Comparison of ENCODE assay signal across 16 cellular contexts in the genomic region with DNA sequence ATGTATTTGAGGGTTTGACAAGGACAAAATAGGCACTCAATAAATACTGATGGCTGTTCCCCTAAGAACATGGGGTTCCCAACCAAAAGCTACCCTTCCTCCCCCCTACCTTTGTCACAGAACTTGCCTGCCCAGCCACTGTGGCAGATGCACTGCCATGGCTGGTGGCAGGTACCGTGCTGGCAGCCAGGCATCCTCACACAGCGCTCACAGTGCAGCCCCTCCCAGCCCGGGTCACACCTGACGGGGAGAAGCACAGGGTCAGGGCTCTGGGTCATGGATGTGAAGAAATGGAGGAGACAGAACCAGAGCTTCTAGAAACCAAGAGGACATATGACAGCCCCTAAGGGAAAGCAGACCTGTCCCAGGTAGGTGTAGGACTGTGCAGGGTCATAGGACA. TPM values are rescaled to one million over a fixed set of nuclear protein-coding genes. Genes with fewer than 3 reads are reported as not detected.
A peak's percentile ranks its signal among the peaks of the same experiment; 100 is the strongest.
DNase-seq lines count a peak whose midpoint lies in the region; ATAC-seq and TF ChIP-seq lines count a peak whose summit lies in the region.
"Had no signal": no experiment of that assay in that cellular context is flagged by ENCODE, and none has a peak within 500 bp of the region (broad histone marks: within the 10 kb centered on the region; RNA-seq: fewer than 3 reads in every experiment).

No MANE protein-coding gene starts in this region.

- POLR2A ChIA-PET in RWPE1 (lab: Yijun Ruan, JAX; ENCODE audit: low non-redundant PET) = no interaction called here

- H3K4me1 ChIP-seq in suprapubic skin = peaks cover 21% of the 10 kb centered on the region

- H3K4me3 Mint-ChIP-seq in natural killer cell (peak overlapping the region; percentile 91), immature natural killer cell (peak overlapping the region in 3 of 5 donors; percentile 19 to 81 (median 33))
- H3K4me3 Mint-ChIP-seq in natural killer cell treated with Interleukin-12 subunit alpha and Interleukin-12 subunit beta and Interleukin-15 and Interleukin-18, amount 100 ng/mL, for 72 hours = no peak overlapping the region
- H3K4me3 Mint-ChIP-seq: CD14-positive monocyte, GM23338, H9 had no signal

- H3K36me3 ChIP-seq in suprapubic skin = peaks cover 49% of the 10 kb centered on the region

- peaks cover 7 to 8% of the 10 kb centered on the region in 2 donors for H3K27me3 Mint-ChIP-seq in natural killer cell (ENCODE audit: low read depth in 2 of 2)
- peaks cover 6 to 14% of the 10 kb centered on the region in 2 donors for H3K27me3 Mint-ChIP-seq in natural killer cell treated with Interleukin-12 subunit alpha and Interleukin-12 subunit beta and Interleukin-15 and Interleukin-18, amount 100 ng/mL, for 72 hours
- H3K27me3 Mint-ChIP-seq in immature natural killer cell (ENCODE audit: low read depth in 3 of 3) = peaks cover 0 to 8% (median 3%) of the 10 kb centered on the region in 3 donors

- H3K9me3 Mint-ChIP-seq in natural killer cell = no peaks in the 10 kb centered on the region
- no peaks in the 10 kb centered on the region for H3K9me3 Mint-ChIP-seq in natural killer cell treated with Interleukin-12 subunit alpha and Interleukin-12 subunit beta and Interleukin-15 and Interleukin-18, amount 100 ng/mL, for 72 hours
- H3K9me3 Mint-ChIP-seq in immature natural killer cell = no peaks in the 10 kb centered on the region
- H3K9me3 Mint-ChIP-seq: H9 had no signal

- TF ChIP-seq CTCF in natural killer cell (IDR thresholded peaks at IDR 0.05) (no peak), RWPE1 (conservative IDR thresholded peaks at IDR 0.05; ENCODE audit: low read depth) (no peak), suprapubic skin (IDR thresholded peaks at IDR 0.05) (no peak)

- H3K27ac Mint-ChIP-seq in natural killer cell = no peak overlapping the region
- no peak overlapping the region for H3K27ac Mint-ChIP-seq in natural killer cell treated with Interleukin-12 subunit alpha and Interleukin-12 subunit beta and Interleukin-15 and Interleukin-18, amount 100 ng/mL, for 72 hours
- H3K27ac Mint-ChIP-seq in immature natural killer cell = peak overlapping the region in 1 of 6 donors; percentile 55
- H3K27ac Mint-ChIP-seq: GM23338, H9 had no signal

- intact Hi-C loops in natural killer cell (cut with micrococcal nuclease) = no loop called here

- no peak for TF ChIP-seq POLR2A in suprapubic skin (IDR thresholded peaks at IDR 0.05)

- H3K36me3 Mint-ChIP-seq in natural killer cell = no peaks in the 10 kb centered on the region
- H3K36me3 Mint-ChIP-seq in natural killer cell treated with Interleukin-12 subunit alpha and Interleukin-12 subunit beta and Interleukin-15 and Interleukin-18, amount 100 ng/mL, for 72 hours = no peaks in the 10 kb centered on the region
- peaks cover 4 to 11% (median 8%) of the 10 kb centered on the region in 3 donors for H3K36me3 Mint-ChIP-seq in immature natural killer cell

- TF ChIP-seq EP300 in suprapubic skin (IDR thresholded peaks at IDR 0.05) = no peak

- peaks cover 16 to 25% of the 10 kb centered on the region in 2 donors for H3K4me1 Mint-ChIP-seq in natural killer cell
- peaks cover 13 to 16% of the 10 kb centered on the region in 2 donors for H3K4me1 Mint-ChIP-seq in natural killer cell treated with Interleukin-12 subunit alpha and Interleukin-12 subunit beta and Interleukin-15 and Interleukin-18, amount 100 ng/mL, for 72 hours (ENCODE audit: low read depth in 2 of 2)
- H3K4me1 Mint-ChIP-seq in immature natural killer cell = peaks cover 12 to 13% of the 10 kb centered on the region in 2 donors

- H3K4me3 ChIP-seq in suprapubic skin = no peak overlapping the region
- H3K4me3 ChIP-seq: GM12878, GM23338, K562 had no signal

- peaks cover 28% of the 10 kb centered on the region for H3K27me3 ChIP-seq in suprapubic skin

- DNase-seq in natural killer cell = no peak
- DNase-seq in natural killer cell treated with Interleukin-12 subunit alpha and Interleukin-12 subunit beta and Interleukin-15 and Interleukin-18, amount 100 ng/mL, for 72 hours (ENCODE audit: low spot score) = no peak
- DNase-seq in RWPE1 (ENCODE audit: low spot score) = no peak
- no peak for DNase-seq in immature natural killer cell
- no peak for DNase-seq in Ammon's horn (ENCODE audit: low spot score)
- DNase-seq in suprapubic skin (ENCODE audit: low spot score in 2 of 2) = no peak
- DNase-seq in DMS 273 (lab: John Stamatoyannopoulos, UW; ENCODE audit: unreplicated experiment) = no peak
- DNase-seq: ACHN, Calu3, DMS79, H9 had no signal

- CTCF ChIA-PET in RWPE1 (lab: Yijun Ruan, JAX) = interaction anchor here (0.6 kb wide), 1 partner anchor 48 kb away, joined by 3 read pairs; no protein-coding TSS in a partner anchor

- H3K9me3 ChIP-seq in suprapubic skin = no peaks in the 10 kb centered on the region

- peak overlapping the region; percentile 72; the same call in 1 of the 2 replicates for H3K27ac ChIP-seq in RWPE1
- H3K27ac ChIP-seq in suprapubic skin = no peak overlapping the region
- H3K27ac ChIP-seq: HL-60 had no signal

- ATAC-seq in natural killer cell = no peak
- ATAC-seq in natural killer cell treated with Interleukin-12 subunit alpha and Interleukin-12 subunit beta and Interleukin-15 and Interleukin-18, amount 100 ng/mL, for 72 hours = no peak
- ATAC-seq: GM12878, GM23338, K562 had no signal

- 73% methylated on average over 4 of the region's 4 CpGs for WGBS in suprapubic skin

RNA-seq across cellular contexts. Expression of gene DLK2, which starts 2.5 kb away (rescaled TPM):
- total RNA-seq in natural killer cell (not detected), suprapubic skin (10 to 100 TPM; 23.6 to 61.7 (median 32.3) TPM)
- under 1 TPM in 1 of 2 donors, not detected in 1; 0.14 TPM for total RNA-seq in natural killer cell treated with Interleukin-12 subunit alpha and Interleukin-12 subunit beta and Interleukin-15 and Interleukin-18, amount 100 ng/mL, for 72 hours
- under 1 TPM in 1 of 3 donors, not detected in 2; 0.11 TPM for polyA plus RNA-seq in immature natural killer cell
- polyA plus RNA-seq: CD14-positive monocyte had no signal

RNA-seq across cellular contexts. Expression of gene TJAP1, which starts 24.5 kb away (rescaled TPM):
- total RNA-seq in natural killer cell (10 to 100 TPM; 26.7 to 33.8 (median 29.9) TPM), suprapubic skin (10 to 100 TPM; 17.8 to 32.4 (median 30.6) TPM)
- total RNA-seq in natural killer cell treated with Interleukin-12 subunit alpha and Interleukin-12 subunit beta and Interleukin-15 and Interleukin-18, amount 100 ng/mL, for 72 hours = 10 to 100 TPM; 44.6 to 80.4 TPM
- 10 to 100 TPM in 1 of 3 donors, 1 to 10 TPM in 2; 2.6 to 10.9 (median 3.4) TPM for polyA plus RNA-seq in immature natural killer cell

RNA-seq across cellular contexts. Expression of gene ABCC10, which starts 25.6 kb away (rescaled TPM):
- total RNA-seq in natural killer cell = 10 to 100 TPM; 74.6 to 90.5 (median 81.9) TPM
- 10 to 100 TPM; 41.8 to 82.9 TPM for total RNA-seq in natural killer cell treated with Interleukin-12 subunit alpha and Interleukin-12 subunit beta and Interleukin-15 and Interleukin-18, amount 100 ng/mL, for 72 hours
- polyA plus RNA-seq in immature natural killer cell = 10 to 100 TPM in 2 of 3 donors, 1 to 10 TPM in 1; 8.1 to 23.6 (median 11.5) TPM
- 10 to 100 TPM; 16.1 to 39.1 (median 27.4) TPM for total RNA-seq in suprapubic skin

RNA-seq across cellular contexts. Expression of gene LRRC73, which starts 57.2 kb away (rescaled TPM):
- under 1 TPM; 0.24 to 0.68 (median 0.45) TPM for total RNA-seq in natural killer cell
- under 1 TPM; 0.36 to 0.39 TPM for total RNA-seq in natural killer cell treated with Interleukin-12 subunit alpha and Interleukin-12 subunit beta and Interleukin-15 and Interleukin-18, amount 100 ng/mL, for 72 hours
- not detected for polyA plus RNA-seq in immature natural killer cell
- total RNA-seq in suprapubic skin = under 1 TPM in 2 of 4 donors, not detected in 2; 0.34 to 0.42 TPM
- polyA plus RNA-seq: CD14-positive monocyte, GM12878 had no signal

Comparison
In these comparisons a context has a peak if more than half of its experiments do, and no peak if none do; other contexts are left out.
1. RNA of gene DLK2, which starts 2.5 kb away (total RNA-seq): 23.6 to 61.7 TPM in suprapubic skin; 0.14 TPM in natural killer cell treated with Interleukin-12 subunit alpha and Interleukin-12 subunit beta and Interleukin-15 and Interleukin-18, amount 100 ng/mL, for 72 hours and not detected in natural killer cell; every median in the first group is over 10 times any median in the second.